Comparison of ENCODE assay signal across 2 cellular contexts in the genomic region with DNA sequence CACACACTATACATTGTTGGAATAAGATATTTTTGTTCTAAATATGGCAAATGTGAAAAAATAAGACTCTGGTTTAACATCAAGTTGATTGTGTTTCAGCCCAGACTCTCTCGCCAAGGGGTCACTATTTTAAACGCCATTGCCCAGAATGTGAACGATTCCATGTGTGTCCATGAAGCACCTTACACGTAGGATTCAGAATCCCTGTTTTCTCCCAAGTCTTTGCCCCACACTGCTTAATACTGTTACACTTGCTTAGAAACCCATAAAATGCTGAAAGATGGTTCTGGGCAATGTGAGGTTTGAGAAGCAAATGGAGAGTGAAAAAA.
TF ChIP-seq lines count a peak whose summit lies in the region.

No MANE protein-coding gene starts in this region.

TF ChIP-seq in H1, 55 proteins besides CTCF, POLR2A, EP300 and RAD21 (continued from another document):
- TF ChIP-seq, protein P1, sequence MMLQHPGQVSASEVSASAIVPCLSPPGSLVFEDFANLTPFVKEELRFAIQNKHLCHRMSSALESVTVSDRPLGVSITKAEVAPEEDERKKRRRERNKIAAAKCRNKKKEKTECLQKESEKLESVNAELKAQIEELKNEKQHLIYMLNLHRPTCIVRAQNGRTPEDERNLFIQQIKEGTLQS (IDR thresholded peaks at IDR 0.05; ENCODE audit: insufficient read depth, low read depth, low read length) = no peak
- TF ChIP-seq CREB1 (IDR thresholded peaks at IDR 0.05) (no peak), KDM5A (IDR thresholded peaks at IDR 0.05; ENCODE audit: low read length) (no peak), NANOG (IDR thresholded peaks at IDR 0.05; ENCODE audit: insufficient read depth, low read depth, low read length, poor library complexity, severe bottlenecking) (no peak), TEAD4 (IDR thresholded peaks at IDR 0.05; ENCODE audit: low read depth, low read length) (no peak), RBBP5 (IDR thresholded peaks at IDR 0.05; ENCODE audit: borderline replicate concordance, low read depth, low read length) (no peak), BCL11A (IDR thresholded peaks at IDR 0.05; ENCODE audit: low read depth in 2 of 2, low read length in 2 of 2) (no peak), ASH2L (IDR thresholded peaks at IDR 0.05; ENCODE audit: low read length) (no peak), ZNF274 (IDR thresholded peaks at IDR 0.05; ENCODE audit: borderline replicate concordance, extremely low read depth, low read length) (no peak), HDAC6 (IDR thresholded peaks at IDR 0.05; ENCODE audit: low read depth, low read length) (no peak), CHD2 (IDR thresholded peaks at IDR 0.05; ENCODE audit: low read length) (no peak), GABPA (IDR thresholded peaks at IDR 0.05; ENCODE audit: borderline replicate concordance, insufficient read depth, low read length) (no peak), KDM4A (IDR thresholded peaks at IDR 0.05; ENCODE audit: low read depth, low read length, severe bottlenecking) (no peak)
- TF ChIP-seq, protein P2, sequence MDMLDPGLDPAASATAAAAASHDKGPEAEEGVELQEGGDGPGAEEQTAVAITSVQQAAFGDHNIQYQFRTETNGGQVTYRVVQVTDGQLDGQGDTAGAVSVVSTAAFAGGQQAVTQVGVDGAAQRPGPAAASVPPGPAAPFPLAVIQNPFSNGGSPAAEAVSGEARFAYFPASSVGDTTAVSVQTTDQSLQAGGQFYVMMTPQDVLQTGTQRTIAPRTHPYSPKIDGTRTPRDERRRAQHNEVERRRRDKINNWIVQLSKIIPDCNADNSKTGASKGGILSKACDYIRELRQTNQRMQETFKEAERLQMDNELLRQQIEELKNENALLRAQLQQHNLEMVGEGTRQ (IDR thresholded peaks at IDR 0.05; ENCODE audit: low read length) = no peak
- TF ChIP-seq, protein P3, sequence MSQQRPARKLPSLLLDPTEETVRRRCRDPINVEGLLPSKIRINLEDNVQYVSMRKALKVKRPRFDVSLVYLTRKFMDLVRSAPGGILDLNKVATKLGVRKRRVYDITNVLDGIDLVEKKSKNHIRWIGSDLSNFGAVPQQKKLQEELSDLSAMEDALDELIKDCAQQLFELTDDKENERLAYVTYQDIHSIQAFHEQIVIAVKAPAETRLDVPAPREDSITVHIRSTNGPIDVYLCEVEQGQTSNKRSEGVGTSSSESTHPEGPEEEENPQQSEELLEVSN (IDR thresholded peaks at IDR 0.05) = no peak
- TF ChIP-seq, protein P4, sequence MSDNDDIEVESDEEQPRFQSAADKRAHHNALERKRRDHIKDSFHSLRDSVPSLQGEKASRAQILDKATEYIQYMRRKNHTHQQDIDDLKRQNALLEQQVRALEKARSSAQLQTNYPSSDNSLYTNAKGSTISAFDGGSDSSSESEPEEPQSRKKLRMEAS (IDR thresholded peaks at IDR 0.05) = no peak

TF ChIP-seq in neural cell, 6 proteins besides CTCF, POLR2A, EP300 and RAD21 (continued from another document):
- TF ChIP-seq, protein P5, sequence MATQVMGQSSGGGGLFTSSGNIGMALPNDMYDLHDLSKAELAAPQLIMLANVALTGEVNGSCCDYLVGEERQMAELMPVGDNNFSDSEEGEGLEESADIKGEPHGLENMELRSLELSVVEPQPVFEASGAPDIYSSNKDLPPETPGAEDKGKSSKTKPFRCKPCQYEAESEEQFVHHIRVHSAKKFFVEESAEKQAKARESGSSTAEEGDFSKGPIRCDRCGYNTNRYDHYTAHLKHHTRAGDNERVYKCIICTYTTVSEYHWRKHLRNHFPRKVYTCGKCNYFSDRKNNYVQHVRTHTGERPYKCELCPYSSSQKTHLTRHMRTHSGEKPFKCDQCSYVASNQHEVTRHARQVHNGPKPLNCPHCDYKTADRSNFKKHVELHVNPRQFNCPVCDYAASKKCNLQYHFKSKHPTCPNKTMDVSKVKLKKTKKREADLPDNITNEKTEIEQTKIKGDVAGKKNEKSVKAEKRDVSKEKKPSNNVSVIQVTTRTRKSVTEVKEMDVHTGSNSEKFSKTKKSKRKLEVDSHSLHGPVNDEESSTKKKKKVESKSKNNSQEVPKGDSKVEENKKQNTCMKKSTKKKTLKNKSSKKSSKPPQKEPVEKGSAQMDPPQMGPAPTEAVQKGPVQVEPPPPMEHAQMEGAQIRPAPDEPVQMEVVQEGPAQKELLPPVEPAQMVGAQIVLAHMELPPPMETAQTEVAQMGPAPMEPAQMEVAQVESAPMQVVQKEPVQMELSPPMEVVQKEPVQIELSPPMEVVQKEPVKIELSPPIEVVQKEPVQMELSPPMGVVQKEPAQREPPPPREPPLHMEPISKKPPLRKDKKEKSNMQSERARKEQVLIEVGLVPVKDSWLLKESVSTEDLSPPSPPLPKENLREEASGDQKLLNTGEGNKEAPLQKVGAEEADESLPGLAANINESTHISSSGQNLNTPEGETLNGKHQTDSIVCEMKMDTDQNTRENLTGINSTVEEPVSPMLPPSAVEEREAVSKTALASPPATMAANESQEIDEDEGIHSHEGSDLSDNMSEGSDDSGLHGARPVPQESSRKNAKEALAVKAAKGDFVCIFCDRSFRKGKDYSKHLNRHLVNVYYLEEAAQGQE (IDR thresholded peaks at IDR 0.05; ENCODE audit: borderline replicate concordance) = no peak
- no peak for TF ChIP-seq TAF1 (IDR thresholded peaks at IDR 0.05; ENCODE audit: low read depth)
